Comparison of ENCODE assay signal across 10 cellular contexts in the genomic region with DNA sequence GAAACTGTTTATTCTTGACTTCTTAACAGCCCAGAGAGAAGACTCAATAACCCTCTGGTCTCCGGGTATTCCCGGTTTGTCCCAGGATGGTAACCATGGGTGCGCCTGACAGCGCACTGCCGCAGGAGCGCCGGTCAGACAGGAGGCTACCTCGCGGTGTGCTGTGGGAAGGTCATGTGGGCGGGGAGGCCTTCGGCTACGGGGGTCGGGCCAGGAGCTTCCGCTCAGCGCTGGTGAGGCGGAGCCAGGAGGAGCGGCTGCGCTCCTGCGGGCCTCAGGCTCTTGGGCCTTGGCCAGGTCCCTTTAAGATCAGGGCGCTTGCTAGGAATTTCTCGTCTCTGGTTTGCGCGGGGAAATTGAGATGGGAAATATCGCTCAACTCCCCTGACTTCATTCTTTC.
DNase-seq lines count a peak whose midpoint lies in the region; ATAC-seq and TF ChIP-seq lines count a peak whose summit lies in the region.
"Had no signal": no experiment of that assay in that cellular context is flagged by ENCODE, and none has a peak within 500 bp of the region (broad histone marks: within the 10 kb centered on the region; RNA-seq: fewer than 3 reads in every experiment).

No MANE protein-coding gene starts in this region.

- intact Hi-C loops in upper lobe of right lung (cut with DNase I), result no loop called here

- ATAC-seq in left lobe of liver, result peak; percentile 16
- ATAC-seq in upper lobe of right lung, result peak; percentile 92
- ATAC-seq in HG03280 (IDR thresholded peaks at IDR 0.05; ENCODE audit: unreplicated experiment), result no peak
- ATAC-seq: A549 had no signal

- no peaks in the 10 kb centered on the region for H3F3A ChIP-seq in MM.1S (ENCODE audit: insufficient read depth, low read length)

- no peaks in the 10 kb centered on the region for H3K79me2 ChIP-seq in MM.1S (ENCODE audit: low read length)

- H3K4me2 ChIP-seq in MM.1S (ENCODE audit: low read depth, low read length), result no peak overlapping the region
- H3K4me2 ChIP-seq: A549 had no signal

- no peaks in the 10 kb centered on the region for H3K9me2 ChIP-seq in MM.1S (replicated peaks; ENCODE audit: insufficient read depth, low read length)

- H3K9me3 ChIP-seq in upper lobe of right lung (no peaks in the 10 kb centered on the region), MM.1S (replicated peaks; ENCODE audit: insufficient read depth, low read length) (no peaks in the 10 kb centered on the region)
- H3K9me3 ChIP-seq: A549 had no signal

- H3K4me1 ChIP-seq in upper lobe of right lung, result no peaks in the 10 kb centered on the region
- H3K4me1 ChIP-seq in MM.1S (ENCODE audit: low read length), result no peaks in the 10 kb centered on the region
- H3K4me1 ChIP-seq: A549 had no signal

- H3K27me3 ChIP-seq in upper lobe of right lung (no peaks in the 10 kb centered on the region), MM.1S (replicated peaks; ENCODE audit: insufficient read depth, low read length) (no peaks in the 10 kb centered on the region)

- no peak overlapping the region for H2AFZ ChIP-seq in MM.1S (ENCODE audit: low read length)

- H3K9ac ChIP-seq in MM.1S (ENCODE audit: low read length), result no peak overlapping the region

- no peaks in the 10 kb centered on the region for H3K36me3 ChIP-seq in upper lobe of right lung
- H3K36me3 ChIP-seq in MM.1S (replicated peaks; ENCODE audit: insufficient read depth, low read length), result no peaks in the 10 kb centered on the region

- H3K4me3 ChIP-seq in astrocyte of the spinal cord (ENCODE audit: low read depth, low read length) (no peak overlapping the region), upper lobe of right lung (no peak overlapping the region), MM.1S (ENCODE audit: low read length) (no peak overlapping the region)
- H3K4me3 ChIP-seq: A549 had no signal

- TF ChIP-seq CTCF in astrocyte of the spinal cord (IDR thresholded peaks at IDR 0.05; ENCODE audit: low read depth, low read length), result no peak
- TF ChIP-seq CTCF in upper lobe of right lung (IDR thresholded peaks at IDR 0.05), result no peak
- no peak for TF ChIP-seq CTCF in MM.1S (IDR thresholded peaks at IDR 0.05; ENCODE audit: low read length)

- H4K20me1 ChIP-seq in MM.1S (ENCODE audit: insufficient read depth, low read length), result no peaks in the 10 kb centered on the region

- in situ Hi-C loops in astrocyte of the spinal cord (cut with HindIII; ENCODE audit: low sequenced_read_pairs), result no loop called here

- no peak overlapping the region for H3K27ac ChIP-seq in upper lobe of right lung
- no peak overlapping the region for H3K27ac ChIP-seq in MM.1S (ENCODE audit: low read length)
- H3K27ac ChIP-seq: A549 had no signal

- DNase-seq in NCI-H1436 (lab: John Stamatoyannopoulos, UW) (peak; percentile 47), NCI-H1436 treated with DMSO at 0.1 percent for 48 hours (lab: John Stamatoyannopoulos, UW) (no peak), astrocyte of the spinal cord (ENCODE audit: low read depth, low spot score) (peak; percentile 5), left lobe of liver (ENCODE audit: low spot score) (no peak), upper lobe of right lung (peak; percentile 74), T1000 (lab: John Stamatoyannopoulos, UW) (no peak), MM.1S (no peak)
- DNase-seq: central memory CD4-positive, alpha-beta T cell had no signal

Comparison
In these comparisons a context has a peak if more than half of its experiments do, and no peak if none do; other contexts are left out.
1. DNase-seq: peak in NCI-H1436 (single experiment), astrocyte of the spinal cord (single experiment) and upper lobe of right lung (single experiment); none in NCI-H1436 treated with DMSO at 0.1 percent for 48 hours (single experiment), left lobe of liver (single experiment), T1000 (single experiment) and MM.1S (single experiment).